In genomic region chr11:111836766-111837165, GRCh38 we compare ENCODE assay signal across 9 cellular contexts.
A peak's percentile ranks its signal among the peaks of the same experiment; 100 is the strongest.
DNase-seq lines count a peak whose midpoint lies in the region; ATAC-seq and TF ChIP-seq lines count a peak whose summit lies in the region.
"Had no signal": no experiment of that assay in that cellular context is flagged by ENCODE, and none has a peak within 500 bp of the region (broad histone marks: within the 10 kb centered on the region; RNA-seq: fewer than 3 reads in every experiment).

No MANE protein-coding gene starts in this region.

- peaks cover 4% of the 10 kb centered on the region; the same call in 1 of the 2 replicates for H4K20me1 ChIP-seq in MM.1S (ENCODE audit: insufficient read depth, low read length)

- TF ChIP-seq CTCF in MM.1S (IDR thresholded peaks at IDR 0.05; ENCODE audit: low read length) (no peak), tibial artery (IDR thresholded peaks at IDR 0.05) (no peak)

- H3F3A ChIP-seq in MM.1S (ENCODE audit: insufficient read depth, low read length), result peaks cover 5% of the 10 kb centered on the region; the same call in 1 of the 2 replicates

- H3K4me1 ChIP-seq in MM.1S (ENCODE audit: low read length), result 0 out of 2 replicates have a peak, but pooled peaks cover 11% of the 10 kb centered on the region
- H3K4me1 ChIP-seq in tibial artery, result peaks cover 0 to 9% (median 0%) of the 10 kb centered on the region in 4 donors

- peak; percentile 51 for ATAC-seq in HG02763 (IDR thresholded peaks at IDR 0.05; ENCODE audit: unreplicated experiment)

- intact Hi-C loops in tibial artery (cut with DNase I; ENCODE audit: low total_unique reads), result no loop called here

- no peak overlapping the region for H3K4me2 ChIP-seq in MM.1S (ENCODE audit: low read depth, low read length)

- peak; percentile 7 for DNase-seq in GM19238 (ENCODE audit: insufficient read length, low spot score)
- DNase-seq in MM.1S, result peak; percentile 61
- DNase-seq in skeletal muscle cell (ENCODE audit: low read depth), result peak; percentile 33
- DNase-seq in tibial artery, result no peak
- no peak for DNase-seq in germinal center (ENCODE audit: low spot score)
- DNase-seq in activated gamma-delta T cell treated with Interleukin-2 at 50 U/mL for 16 hours, result no peak
- no peak for DNase-seq in glomerular visceral epithelial cell (ENCODE audit: extremely low spot score)

- H3K27me3 ChIP-seq in MM.1S (replicated peaks; ENCODE audit: insufficient read depth, low read length), result no peaks in the 10 kb centered on the region
- no peaks in the 10 kb centered on the region for H3K27me3 ChIP-seq in tibial artery
- H3K27me3 ChIP-seq: neutrophil had no signal

- H3K4me3 ChIP-seq in MM.1S (ENCODE audit: low read length) (no peak overlapping the region), skeletal muscle cell (ENCODE audit: low read depth, low read length) (no peak overlapping the region), tibial artery (no peak overlapping the region)

- no peak overlapping the region for H3K9ac ChIP-seq in MM.1S (ENCODE audit: low read length)

- no peaks in the 10 kb centered on the region for H3K79me2 ChIP-seq in MM.1S (ENCODE audit: low read length)

- H3K27ac ChIP-seq in MM.1S (ENCODE audit: low read length) (no peak overlapping the region), tibial artery (no peak overlapping the region)
- H3K27ac ChIP-seq: neutrophil had no signal

- no peaks in the 10 kb centered on the region for H3K9me3 ChIP-seq in MM.1S (replicated peaks; ENCODE audit: insufficient read depth, low read length)
- H3K9me3 ChIP-seq in tibial artery, result no peaks in the 10 kb centered on the region
- H3K9me3 ChIP-seq: neutrophil had no signal

- no peak overlapping the region for H2AFZ ChIP-seq in MM.1S (ENCODE audit: low read length)

- H3K9me2 ChIP-seq in MM.1S (replicated peaks; ENCODE audit: insufficient read depth, low read length), result no peaks in the 10 kb centered on the region

- no peaks in the 10 kb centered on the region; the same call in 1 of the 2 replicates for H3K36me3 ChIP-seq in MM.1S (replicated peaks; ENCODE audit: insufficient read depth, low read length)
- H3K36me3 ChIP-seq in tibial artery, result peaks cover 21 to 53% (median 45%) of the 10 kb centered on the region in 3 donors

Comparison
In these comparisons a context has a peak if more than half of its experiments do, and no peak if none do; other contexts are left out.
1. DNase-seq: peak in GM19238 (single experiment), MM.1S (single experiment) and skeletal muscle cell (single experiment); none in tibial artery (0 of 2), germinal center (single experiment), activated gamma-delta T cell treated with Interleukin-2 at 50 U/mL for 16 hours (single experiment) and glomerular visceral epithelial cell (single experiment).